ENCODE assay signal across 25 cellular contexts in genomic region chr2:2621855-2622254, GRCh38.
A peak's percentile ranks its signal among the peaks of the same experiment; 100 is the strongest.
DNase-seq lines count a peak whose midpoint lies in the region; ATAC-seq lines count a peak whose summit lies in the region.
"Had no signal": no experiment of that assay in that cellular context is flagged by ENCODE, and none has a peak within 500 bp of the region (broad histone marks: within the 10 kb centered on the region; RNA-seq: fewer than 3 reads in every experiment).

No MANE protein-coding gene starts in this region.

- ATAC-seq in GM19043 (IDR thresholded peaks at IDR 0.05; ENCODE audit: low read depth, unreplicated experiment) (peak; percentile 78), GM21619 (IDR thresholded peaks at IDR 0.05; ENCODE audit: unreplicated experiment) (peak; percentile 70), memory B cell (ENCODE audit: low read depth) (peak; percentile 70), HG02981 (IDR thresholded peaks at IDR 0.05; ENCODE audit: unreplicated experiment) (no peak), HG03097 (IDR thresholded peaks at IDR 0.05; ENCODE audit: low FRiP score, unreplicated experiment) (no peak)
- ATAC-seq: activated CD4-positive, alpha-beta T cell treated with anti-CD3 and anti-CD28 coated beads for 36 hours; GM23338; left cardiac atrium had no signal

- H3K27ac Mint-ChIP-seq in memory B cell: no peak overlapping the region
- H3K27ac Mint-ChIP-seq: activated CD4-positive, alpha-beta T cell treated with anti-CD3 and anti-CD28 coated beads for 36 hours; activated T-helper 1 cell treated with anti-CD3 and anti-CD28 coated beads, Interleukin-12 subunit alpha, Interleukin-12 subunit beta, Interleukin-2, Interleukin-4 antibody, amounts not matched to agents 30 ng/mL and 10 ng/mL and 1 ng/mL, durations not matched to agents 14 hours and 24 hours and 36 hours; CD4-positive, alpha-beta T cell; dendritic cell treated with granulocyte-macrophage colony-stimulating factor and Interleukin-4, amounts not matched to agents 40 ng/mL and 50 ng/mL, for 4 days; GM23338 had no signal

- DNase-seq in NOMO-1 treated with DMSO at 0.1 percent for 48 hours (lab: John Stamatoyannopoulos, UW; ENCODE audit: unreplicated experiment): peak; percentile 15
- DNase-seq in memory B cell (ENCODE audit: low spot score in 2 of 2): no peak
- no peak for DNase-seq in NCI-H2196 treated with DMSO at 0.1 percent for 48 hours (lab: John Stamatoyannopoulos, UW; ENCODE audit: unreplicated experiment)
- DNase-seq: activated CD4-positive, alpha-beta T cell treated with anti-CD3 and anti-CD28 coated beads for 36 hours; activated naive CD4-positive, alpha-beta T cell treated with anti-CD3 and anti-CD28 coated beads, Interleukin-2, amount 50 U/mL, for 16 hours; anterior cingulate cortex; CD4-positive, alpha-beta T cell; GF-D8; head of caudate nucleus; left cardiac atrium; mesendoderm; NCI-H1092 treated with DMSO at 0.1 percent for 48 hours; NCI-H2029; NCI-H226; small intestine; stimulated activated CD4-positive, alpha-beta T cell treated with anti-CD3 and anti-CD28 coated beads, Interleukin-4, amount 100 ng/mL, for 1 hour; stimulated activated naive CD4-positive, alpha-beta T cell treated with Interleukin-2 at 50 U/mL for 16 hours; T-helper 1 cell had no signal

- peaks cover 4% of the 10 kb centered on the region for H3K27me3 Mint-ChIP-seq in memory B cell
- H3K27me3 Mint-ChIP-seq: dendritic cell treated with granulocyte-macrophage colony-stimulating factor and Interleukin-4, amounts not matched to agents 40 ng/mL and 50 ng/mL, for 4 days had no signal

- no peak overlapping the region for H3K4me3 Mint-ChIP-seq in memory B cell
- H3K4me3 Mint-ChIP-seq: activated CD4-positive, alpha-beta T cell treated with anti-CD3 and anti-CD28 coated beads for 36 hours; activated T-helper 1 cell treated with anti-CD3 and anti-CD28 coated beads, Interleukin-12 subunit alpha, Interleukin-12 subunit beta, Interleukin-2, Interleukin-4 antibody, amounts not matched to agents 30 ng/mL and 10 ng/mL and 1 ng/mL, durations not matched to agents 14 hours and 24 hours and 36 hours; CD4-positive, alpha-beta T cell; dendritic cell treated with granulocyte-macrophage colony-stimulating factor and Interleukin-4, amounts not matched to agents 40 ng/mL and 50 ng/mL, for 4 days; GM23338 had no signal

- peaks cover 6% of the 10 kb centered on the region for H3K9me3 Mint-ChIP-seq in memory B cell
- H3K9me3 Mint-ChIP-seq: activated T-helper 1 cell treated with anti-CD3 and anti-CD28 coated beads, Interleukin-12 subunit alpha, Interleukin-12 subunit beta, Interleukin-2, Interleukin-4 antibody, amounts not matched to agents 30 ng/mL and 10 ng/mL and 1 ng/mL, durations not matched to agents 14 hours and 24 hours and 36 hours; CD4-positive, alpha-beta T cell; dendritic cell treated with granulocyte-macrophage colony-stimulating factor and Interleukin-4, amounts not matched to agents 40 ng/mL and 50 ng/mL, for 4 days; GM23338 had no signal

- H3K36me3 Mint-ChIP-seq in memory B cell: no peaks in the 10 kb centered on the region

- no peaks in the 10 kb centered on the region for H3K4me1 Mint-ChIP-seq in memory B cell
- H3K4me1 Mint-ChIP-seq: activated CD4-positive, alpha-beta T cell treated with anti-CD3 and anti-CD28 coated beads for 36 hours had no signal

Comparison
In these comparisons a context has a peak if more than half of its experiments do, and no peak if none do; other contexts are left out.
1. ATAC-seq: peak in GM19043 (single experiment), GM21619 (single experiment) and memory B cell (single experiment); none in HG02981 (single experiment) and HG03097 (single experiment).